Comparison of ENCODE assay signal across 1 cellular context in genomic region chr20:63709149-63709527, GRCh38.
TF ChIP-seq lines count a peak whose summit lies in the region.

No MANE protein-coding gene starts in this region.

TF ChIP-seq in GM12878, 131 proteins besides CTCF, POLR2A, EP300 and RAD21:
- TF ChIP-seq PAX8 (IDR thresholded peaks at IDR 0.05) (no peak), BACH1 (IDR thresholded peaks at IDR 0.05; ENCODE audit: borderline replicate concordance) (no peak), TBL1XR1 (IDR thresholded peaks at IDR 0.05; ENCODE audit: low read depth, low read length) (no peak), FOXK2 (IDR thresholded peaks at IDR 0.05) (no peak), ZNF622 (IDR thresholded peaks at IDR 0.05) (no peak), NKRF (conservative IDR thresholded peaks at IDR 0.05) (no peak), JUND (IDR thresholded peaks at IDR 0.05; ENCODE audit: low read depth, low read length) (no peak), SREBF1 (IDR thresholded peaks at IDR 0.05; ENCODE audit: low read length) (no peak), CREM (IDR thresholded peaks at IDR 0.05; ENCODE audit: low read depth) (no peak), EZH2 (IDR thresholded peaks at IDR 0.05; ENCODE audit: borderline replicate concordance, control insufficient read depth, low read depth, low read length) (no peak), NR2C1 (IDR thresholded peaks at IDR 0.05) (no peak), BHLHE40 (IDR thresholded peaks at IDR 0.05; ENCODE audit: borderline replicate concordance in 1 of 2, low read depth in 2 of 2, low read length in 1 of 2) (no peak), KAT2A (conservative IDR thresholded peaks at IDR 0.05; ENCODE audit: control insufficient read depth, low read depth, low read length) (no peak), NR2C2 (IDR thresholded peaks at IDR 0.05; ENCODE audit: borderline replicate concordance, control insufficient read depth, insufficient read length, low read depth) (no peak), IRF3 (IDR thresholded peaks at IDR 0.05) (no peak), SKIL (IDR thresholded peaks at IDR 0.05; ENCODE audit: low read depth, poor library complexity, severe bottlenecking) (no peak), IRF5 (IDR thresholded peaks at IDR 0.05; ENCODE audit: borderline replicate concordance) (no peak), RFX5 (IDR thresholded peaks at IDR 0.05; ENCODE audit: low read depth, low read length) (no peak), REST (IDR thresholded peaks at IDR 0.05; ENCODE audit: low read depth, low read length) (no peak)
- TF ChIP-seq, protein P1, sequence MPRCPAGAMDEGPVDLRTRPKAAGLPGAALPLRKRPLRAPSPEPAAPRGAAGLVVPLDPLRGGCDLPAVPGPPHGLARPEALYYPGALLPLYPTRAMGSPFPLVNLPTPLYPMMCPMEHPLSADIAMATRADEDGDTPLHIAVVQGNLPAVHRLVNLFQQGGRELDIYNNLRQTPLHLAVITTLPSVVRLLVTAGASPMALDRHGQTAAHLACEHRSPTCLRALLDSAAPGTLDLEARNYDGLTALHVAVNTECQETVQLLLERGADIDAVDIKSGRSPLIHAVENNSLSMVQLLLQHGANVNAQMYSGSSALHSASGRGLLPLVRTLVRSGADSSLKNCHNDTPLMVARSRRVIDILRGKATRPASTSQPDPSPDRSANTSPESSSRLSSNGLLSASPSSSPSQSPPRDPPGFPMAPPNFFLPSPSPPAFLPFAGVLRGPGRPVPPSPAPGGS (IDR thresholded peaks at IDR 0.05; ENCODE audit: borderline replicate concordance, insufficient read depth, low read depth, low read length, poor library complexity, severe bottlenecking): no peak
